ENCODE assay signal across 27 cellular contexts in the genomic region with DNA sequence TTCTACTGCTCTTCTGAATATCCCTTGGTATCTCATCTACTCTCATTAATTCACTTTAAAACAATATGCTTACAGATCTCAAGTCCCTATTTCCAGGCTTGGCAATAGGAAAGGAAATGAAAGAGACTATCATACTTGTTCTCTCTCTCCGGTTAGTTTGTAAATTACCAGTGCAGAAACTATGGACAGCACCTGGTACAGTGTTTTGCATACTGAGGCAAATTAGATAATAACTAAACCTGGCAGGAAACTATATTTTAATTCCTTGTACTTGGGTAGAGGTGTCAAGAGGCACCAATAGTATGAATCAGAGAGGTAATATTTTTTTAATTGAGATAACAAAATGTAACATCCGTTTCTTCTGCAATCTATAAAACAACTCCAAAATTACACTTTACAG.
DNase-seq lines count a peak whose midpoint lies in the region; ATAC-seq and FAIRE-seq lines count a peak whose summit lies in the region.
"Had no signal": no experiment of that assay in that cellular context is flagged by ENCODE, and none has a peak within 500 bp of the region (broad histone marks: within the 10 kb centered on the region; RNA-seq: fewer than 3 reads in every experiment).

No MANE protein-coding gene starts in this region.

- no peak overlapping the region for H3K9ac ChIP-seq in GM23248

- no peak for DNase-seq in GM19239 (ENCODE audit: insufficient read length, low spot score)
- DNase-seq in RPMI8226: no peak
- no peak for DNase-seq in Right ventricle myocardium superior
- DNase-seq in GM23248: no peak
- no peak for DNase-seq in LoVo (ENCODE audit: low spot score)
- DNase-seq: 8988T; ACHN; BE2C; CD8-positive, alpha-beta memory T cell; DMS 273 treated with DMSO at 0.1 percent for 48 hours; DMS79; GF-D8; Karpas-422; NCI-H1105 treated with DMSO at 0.1 percent for 48 hours; NCI-H2029; NCI-H2171; NCI-H226; NCI-H510A; NCI-H774; SHP77; T-helper 1 cell had no signal

- intact Hi-C loops in Right ventricle myocardium superior (cut with DNase I): no loop called here

- H3F3A ChIP-seq in GM23248 (ENCODE audit: insufficient read depth): no peaks in the 10 kb centered on the region

- H3K9me3 ChIP-seq in GM23248 (ENCODE audit: low read depth): no peaks in the 10 kb centered on the region
- H3K9me3 ChIP-seq: BE2C had no signal

- H4K20me1 ChIP-seq in GM23248 (ENCODE audit: insufficient read depth): no peaks in the 10 kb centered on the region

- no peak overlapping the region for H3K27ac ChIP-seq in GM23248

- H3K4me2 ChIP-seq in GM23248 (ENCODE audit: unreplicated experiment): no peak overlapping the region

- H3K36me3 ChIP-seq in GM23248 (ENCODE audit: low read depth): no peaks in the 10 kb centered on the region
- H3K36me3 ChIP-seq: BE2C had no signal

- 57% methylated on average over 2 of the region's 2 CpGs for WGBS in GM23248 (ENCODE audit: low coverage in 1 of 2, low lambda C conversion rate in 2 of 2, missing lambda C conversion rate in 2 of 2), 2 experiments

- no peaks in the 10 kb centered on the region for H3K9me2 ChIP-seq in GM23248 (ENCODE audit: insufficient read depth)

- ATAC-seq in GM18508 (IDR thresholded peaks at IDR 0.05; ENCODE audit: insufficient read depth, unreplicated experiment) (peak; percentile 38), HG02759 (IDR thresholded peaks at IDR 0.05; ENCODE audit: unreplicated experiment) (peak; percentile 35), HG03457 (IDR thresholded peaks at IDR 0.05; ENCODE audit: unreplicated experiment) (peak; percentile 47), Right ventricle myocardium superior (ENCODE audit: poor library complexity) (no peak)
- ATAC-seq: HCT116, HepG2 had no signal

- H3K27me3 ChIP-seq in GM23248 (replicated peaks; ENCODE audit: insufficient read depth): no peaks in the 10 kb centered on the region
- H3K27me3 ChIP-seq: BE2C had no signal

- no peaks in the 10 kb centered on the region for H3K79me2 ChIP-seq in GM23248 (ENCODE audit: insufficient read depth)

- peak; percentile 68 for FAIRE-seq in GM19239 (lab: Jason Lieb, UNC)
- FAIRE-seq: GM12891, HepG2 had no signal

- H2AFZ ChIP-seq in GM23248: no peak overlapping the region

- H3K4me3 ChIP-seq in GM23248: no peak overlapping the region

- no peaks in the 10 kb centered on the region for H3K4me1 ChIP-seq in GM23248 (ENCODE audit: insufficient read depth)
- H3K4me1 ChIP-seq: BE2C had no signal

- in situ Hi-C loops in GM23248 (cut with MboI): no loop called here
